1 cellular context compared by ENCODE assay signal in genomic region chr5:71011194-71011792, GRCh38.
TF ChIP-seq lines count a peak whose summit lies in the region.

No MANE protein-coding gene starts in this region.

TF ChIP-seq in HepG2, 621 proteins besides CTCF, POLR2A, EP300 and RAD21 (continued from another document and continues in another):
- peak; percentile 32; the same call in 1 of the 2 replicates for TF ChIP-seq GATAD2A (CRISPR knock-in tag; IDR thresholded peaks at IDR 0.05)
- no peak for TF ChIP-seq CEBPZ (IDR thresholded peaks at IDR 0.05; ENCODE audit: low read length)
- TF ChIP-seq, protein P1, sequence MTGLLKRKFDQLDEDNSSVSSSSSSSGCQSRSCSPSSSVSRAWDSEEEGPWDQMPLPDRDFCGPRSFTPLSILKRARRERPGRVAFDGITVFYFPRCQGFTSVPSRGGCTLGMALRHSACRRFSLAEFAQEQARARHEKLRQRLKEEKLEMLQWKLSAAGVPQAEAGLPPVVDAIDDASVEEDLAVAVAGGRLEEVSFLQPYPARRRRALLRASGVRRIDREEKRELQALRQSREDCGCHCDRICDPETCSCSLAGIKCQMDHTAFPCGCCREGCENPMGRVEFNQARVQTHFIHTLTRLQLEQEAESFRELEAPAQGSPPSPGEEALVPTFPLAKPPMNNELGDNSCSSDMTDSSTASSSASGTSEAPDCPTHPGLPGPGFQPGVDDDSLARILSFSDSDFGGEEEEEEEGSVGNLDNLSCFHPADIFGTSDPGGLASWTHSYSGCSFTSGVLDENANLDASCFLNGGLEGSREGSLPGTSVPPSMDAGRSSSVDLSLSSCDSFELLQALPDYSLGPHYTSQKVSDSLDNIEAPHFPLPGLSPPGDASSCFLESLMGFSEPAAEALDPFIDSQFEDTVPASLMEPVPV (CRISPR knock-in tag; IDR thresholded peaks at IDR 0.05) = no peak
- TF ChIP-seq NFRKB (IDR thresholded peaks at IDR 0.05) = no peak
- no peak for TF ChIP-seq NR2C2 (CRISPR knock-in tag; IDR thresholded peaks at IDR 0.05; ENCODE audit: borderline replicate concordance)
- no peak for TF ChIP-seq SETDB1 (CRISPR knock-in tag; IDR thresholded peaks at IDR 0.05; ENCODE audit: borderline replicate concordance)
- no peak for TF ChIP-seq NR2F2 (IDR thresholded peaks at IDR 0.05; ENCODE audit: borderline replicate concordance, low read depth)
- no peak for TF ChIP-seq SSRP1 (CRISPR knock-in tag; IDR thresholded peaks at IDR 0.05)
- TF ChIP-seq SP5 (CRISPR knock-in tag; IDR thresholded peaks at IDR 0.05; ENCODE audit: borderline replicate concordance, low read depth) = no peak
- no peak for TF ChIP-seq RXRB (CRISPR knock-in tag; IDR thresholded peaks at IDR 0.05; ENCODE audit: borderline replicate concordance)
- no peak for TF ChIP-seq MAFK (conservative IDR thresholded peaks at IDR 0.05 in 1 of 2, IDR thresholded peaks at IDR 0.05 in 1 of 2; ENCODE audit: low read length in 2 of 2)
- no peak for TF ChIP-seq ZNF143 (CRISPR knock-in tag; IDR thresholded peaks at IDR 0.05)
- no peak for TF ChIP-seq ZNF253 (CRISPR knock-in tag; IDR thresholded peaks at IDR 0.05; ENCODE audit: borderline replicate concordance)
- TF ChIP-seq ZNF274 (CRISPR knock-in tag; IDR thresholded peaks at IDR 0.05) = peak; percentile 38; the same call in 1 of the 2 replicates
- TF ChIP-seq ATF6 (CRISPR knock-in tag; conservative IDR thresholded peaks at IDR 0.05) = no peak
- TF ChIP-seq ZNF460 (CRISPR knock-in tag; IDR thresholded peaks at IDR 0.05; ENCODE audit: borderline replicate concordance) = no peak
- TF ChIP-seq ONECUT2 (CRISPR knock-in tag; IDR thresholded peaks at IDR 0.05) = no peak
- TF ChIP-seq ZNF83 (CRISPR knock-in tag; IDR thresholded peaks at IDR 0.05; ENCODE audit: borderline replicate concordance) = no peak
- TF ChIP-seq HHEX (CRISPR knock-in tag; IDR thresholded peaks at IDR 0.05) = 0 out of 2 replicates have a peak, but pooled peaks have one; percentile 44
- TF ChIP-seq GTF3A (CRISPR knock-in tag; conservative IDR thresholded peaks at IDR 0.05) = no peak
- TF ChIP-seq ZNF12 (CRISPR knock-in tag; IDR thresholded peaks at IDR 0.05) = no peak
- no peak for TF ChIP-seq DPF2 (CRISPR knock-in tag; IDR thresholded peaks at IDR 0.05; ENCODE audit: borderline replicate concordance, low read depth)
- TF ChIP-seq SYNCRIP (IDR thresholded peaks at IDR 0.05; ENCODE audit: insufficient read depth, low read depth, low read length) = no peak
- no peak for TF ChIP-seq CENPT (CRISPR knock-in tag; IDR thresholded peaks at IDR 0.05; ENCODE audit: low read depth)
- TF ChIP-seq BRCA1 (CRISPR knock-in tag; IDR thresholded peaks at IDR 0.05) = no peak
- no peak for TF ChIP-seq SNAI1 (CRISPR knock-in tag; IDR thresholded peaks at IDR 0.05; ENCODE audit: borderline replicate concordance)
- TF ChIP-seq CBX5 (CRISPR knock-in tag; IDR thresholded peaks at IDR 0.05; ENCODE audit: borderline replicate concordance) = no peak
- no peak for TF ChIP-seq ZBTB26 (CRISPR knock-in tag; IDR thresholded peaks at IDR 0.05; ENCODE audit: borderline replicate concordance)
- no peak for TF ChIP-seq ZNF350 (CRISPR knock-in tag; IDR thresholded peaks at IDR 0.05; ENCODE audit: borderline replicate concordance, low read depth)
- no peak for TF ChIP-seq FOXA1 (IDR thresholded peaks at IDR 0.05)
- no peak for TF ChIP-seq FOXA1 (CRISPR knock-in tag; IDR thresholded peaks at IDR 0.05)
- TF ChIP-seq, protein P2, sequence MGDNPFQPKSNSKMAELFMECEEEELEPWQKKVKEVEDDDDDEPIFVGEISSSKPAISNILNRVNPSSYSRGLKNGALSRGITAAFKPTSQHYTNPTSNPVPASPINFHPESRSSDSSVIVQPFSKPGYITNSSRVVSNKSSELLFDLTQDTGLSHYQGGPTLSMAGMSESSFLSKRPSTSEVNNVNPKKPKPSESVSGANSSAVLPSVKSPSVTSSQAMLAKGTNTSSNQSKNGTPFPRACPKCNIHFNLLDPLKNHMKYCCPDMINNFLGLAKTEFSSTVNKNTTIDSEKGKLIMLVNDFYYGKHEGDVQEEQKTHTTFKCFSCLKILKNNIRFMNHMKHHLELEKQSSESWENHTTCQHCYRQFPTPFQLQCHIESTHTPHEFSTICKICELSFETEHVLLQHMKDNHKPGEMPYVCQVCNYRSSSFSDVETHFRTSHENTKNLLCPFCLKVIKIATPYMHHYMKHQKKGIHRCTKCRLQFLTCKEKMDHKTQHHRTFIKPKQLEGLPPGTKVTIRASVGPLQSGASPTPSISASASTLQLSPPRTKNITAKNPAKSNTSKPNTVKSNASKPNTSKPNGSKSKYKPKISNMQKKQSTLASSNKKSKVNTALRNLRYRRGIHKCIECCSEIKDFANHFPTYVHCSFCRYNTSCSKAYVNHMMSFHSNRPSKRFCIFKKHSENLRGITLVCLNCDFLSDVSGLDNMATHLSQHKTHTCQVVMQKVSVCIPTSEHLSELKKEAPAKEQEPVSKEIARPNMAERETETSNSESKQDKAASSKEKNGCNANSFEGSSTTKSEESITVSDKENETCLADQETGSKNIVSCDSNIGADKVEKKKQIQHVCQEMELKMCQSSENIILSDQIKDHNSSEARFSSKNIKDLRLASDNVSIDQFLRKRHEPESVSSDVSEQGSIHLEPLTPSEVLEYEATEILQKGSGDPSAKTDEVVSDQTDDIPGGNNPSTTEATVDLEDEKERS (CRISPR knock-in tag; IDR thresholded peaks at IDR 0.05) = 0 out of 2 replicates have a peak, but pooled peaks have one; percentile 38
- no peak; the same call in 1 of the 2 replicates for TF ChIP-seq ZNF317 (CRISPR knock-in tag; IDR thresholded peaks at IDR 0.05)
- no peak for TF ChIP-seq MEIS1 (CRISPR knock-in tag; IDR thresholded peaks at IDR 0.05; ENCODE audit: borderline replicate concordance)
- no peak for TF ChIP-seq RFXAP (CRISPR knock-in tag; IDR thresholded peaks at IDR 0.05; ENCODE audit: borderline replicate concordance)
- TF ChIP-seq ZNF136 (CRISPR knock-in tag; IDR thresholded peaks at IDR 0.05; ENCODE audit: low read depth) = no peak
- no peak for TF ChIP-seq ETS1 (CRISPR knock-in tag; IDR thresholded peaks at IDR 0.05)
- TF ChIP-seq ZNF605 (CRISPR knock-in tag; IDR thresholded peaks at IDR 0.05) = no peak
- TF ChIP-seq SOX5 (CRISPR knock-in tag; IDR thresholded peaks at IDR 0.05; ENCODE audit: borderline replicate concordance) = peak; percentile 16; the same call in 1 of the 2 replicates
- no peak for TF ChIP-seq JDP2 (CRISPR knock-in tag; IDR thresholded peaks at IDR 0.05; ENCODE audit: borderline replicate concordance)
- no peak for TF ChIP-seq ZSCAN31 (CRISPR knock-in tag; IDR thresholded peaks at IDR 0.05; ENCODE audit: low read depth)
- no peak for TF ChIP-seq ZNF224 (CRISPR knock-in tag; IDR thresholded peaks at IDR 0.05)
- TF ChIP-seq ZNF501 (CRISPR knock-in tag; IDR thresholded peaks at IDR 0.05) = 0 out of 2 replicates have a peak, but pooled peaks have one; percentile 21
- no peak for TF ChIP-seq ZNF878 (CRISPR knock-in tag; IDR thresholded peaks at IDR 0.05)
- peak; percentile 57; the same call in 1 of the 2 replicates for TF ChIP-seq ARID5B (CRISPR knock-in tag; IDR thresholded peaks at IDR 0.05)
- TF ChIP-seq, protein P3, sequence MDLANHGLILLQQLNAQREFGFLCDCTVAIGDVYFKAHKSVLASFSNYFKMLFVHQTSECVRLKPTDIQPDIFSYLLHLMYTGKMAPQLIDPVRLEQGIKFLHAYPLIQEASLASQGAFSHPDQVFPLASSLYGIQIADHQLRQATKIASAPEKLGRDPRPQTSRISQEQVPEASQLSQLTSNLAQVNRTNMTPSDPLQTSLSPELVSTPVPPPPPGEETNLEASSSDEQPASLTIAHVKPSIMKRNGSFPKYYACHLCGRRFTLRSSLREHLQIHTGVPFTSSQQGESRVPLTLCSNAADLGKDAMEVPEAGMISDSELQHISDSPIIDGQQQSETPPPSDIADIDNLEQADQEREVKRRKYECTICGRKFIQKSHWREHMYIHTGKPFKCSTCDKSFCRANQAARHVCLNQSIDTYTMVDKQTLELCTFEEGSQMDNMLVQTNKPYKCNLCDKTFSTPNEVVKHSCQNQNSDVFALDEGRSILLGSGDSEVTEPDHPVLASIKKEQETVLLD (CRISPR knock-in tag; IDR thresholded peaks at IDR 0.05; ENCODE audit: low read depth) = no peak
